Comparison of ENCODE assay signal across 15 cellular contexts in genomic region chr2:238005528-238005927, GRCh38.
"Had no signal": no experiment of that assay in that cellular context is flagged by ENCODE, and none has a peak within 500 bp of the region (broad histone marks: within the 10 kb centered on the region; RNA-seq: fewer than 3 reads in every experiment).

No MANE protein-coding gene starts in this region.

- ATAC-seq: heart left ventricle, left ventricle myocardium superior, SK-N-SH treated with all-trans-retinoic acid at 6 μM for 48 hours had no signal

- DNase-seq: activated CD4-positive, alpha-beta T cell treated with anti-CD3 and anti-CD28 coated beads, Interleukin-2, amount 50 U/mL, for 4 hours; activated CD4-positive, CD25-positive, alpha-beta regulatory T cell; activated CD8-positive, alpha-beta memory T cell treated with anti-CD3 and anti-CD28 coated beads, Interleukin-2, amount 50 U/mL, for 4 hours; activated naive CD4-positive, alpha-beta T cell treated with anti-CD3 and anti-CD28 coated beads, Interleukin-2, amount 50 U/mL, for 16 hours; anterior cingulate cortex; dorsolateral prefrontal cortex; heart left ventricle; kidney; left ventricle myocardium superior; retina; stimulated activated CD4-positive, alpha-beta T cell treated with anti-CD3 and anti-CD28 coated beads, Interleukin-15, amount 100 ng/mL, for 24 hours; stimulated activated CD4-positive, alpha-beta T cell treated with anti-CD3 and anti-CD28 coated beads, Interleukin-4, amount 100 ng/mL, for 24 hours; tibial artery; uterus had no signal

- H3K4me3 ChIP-seq: dorsolateral prefrontal cortex, heart left ventricle, tibial artery, uterus had no signal
